Comparison of ENCODE assay signal across 8 cellular contexts in genomic region chr1:7953850-7954609, GRCh38. TPM values are rescaled to one million over a fixed set of nuclear protein-coding genes. Genes with fewer than 3 reads are reported as not detected.
A peak's percentile ranks its signal among the peaks of the same experiment; 100 is the strongest.
DNase-seq lines count a peak whose midpoint lies in the region; ATAC-seq and TF ChIP-seq lines count a peak whose summit lies in the region.

No MANE protein-coding gene starts in this region.

- H3K36me3 ChIP-seq in mesenchymal stem cell (ENCODE audit: control insufficient read depth in 1 of 2, insufficient read depth in 2 of 2, low read depth in 1 of 2, low read length in 2 of 2), result no peaks in the 10 kb centered on the region

- H3K27ac Mint-ChIP-seq in activated CD8-positive, alpha-beta T cell treated with anti-CD3 and anti-CD28 coated beads, Interleukin-2, amount 10 ng/mL, durations not matched to agents 7 days and 5 days, result peak overlapping the region; percentile 98

- H3K9me3 Mint-ChIP-seq in activated CD8-positive, alpha-beta T cell treated with anti-CD3 and anti-CD28 coated beads, Interleukin-2, amount 10 ng/mL, durations not matched to agents 7 days and 5 days (ENCODE audit: insufficient read depth), result no peaks in the 10 kb centered on the region

- no peak overlapping the region for H3K4ac ChIP-seq in mesenchymal stem cell (ENCODE audit: low read depth in 1 of 2, low read length in 2 of 2)

- in situ Hi-C loops in GM18951 (cut with MboI; ENCODE audit: low sequenced_read_pairs, unreplicated experiment), result no loop called here

- no peak overlapping the region for H2AK5ac ChIP-seq in mesenchymal stem cell (ENCODE audit: low read length, severe bottlenecking)

- POLR2A ChIA-PET in activated CD8-positive, alpha-beta T cell treated with anti-CD3 and anti-CD28 coated beads, Interleukin-2, amount 10 ng/mL, durations not matched to agents 7 days and 5 days (lab: Charles Lee), result no interaction called here

- H3K27ac ChIP-seq in mesenchymal stem cell (ENCODE audit: low read length, poor library complexity, severe bottlenecking), result no peak overlapping the region

- H2BK15ac ChIP-seq in mesenchymal stem cell (ENCODE audit: low read depth, poor library complexity, severe bottlenecking), result no peak overlapping the region

- peak overlapping the region; percentile 87 for H3K4me3 Mint-ChIP-seq in activated CD8-positive, alpha-beta T cell treated with anti-CD3 and anti-CD28 coated beads, Interleukin-2, amount 10 ng/mL, durations not matched to agents 7 days and 5 days

- H3K4me2 ChIP-seq in mesenchymal stem cell (ENCODE audit: low read length, poor library complexity, severe bottlenecking), result no peak overlapping the region

- H3K4me1 Mint-ChIP-seq in activated CD8-positive, alpha-beta T cell treated with anti-CD3 and anti-CD28 coated beads, Interleukin-2, amount 10 ng/mL, durations not matched to agents 7 days and 5 days (ENCODE audit: low read depth), result peaks cover 48% of the 10 kb centered on the region

- DNase-seq in AG09309 (ENCODE audit: low read depth) (peak; percentile 52), NCI-H69 (lab: John Stamatoyannopoulos, UW) (peak; percentile 92), mesenchymal stem cell (no peak)
- DNase-seq in activated CD8-positive, alpha-beta T cell treated with anti-CD3 and anti-CD28 coated beads, Interleukin-2, amount 10 ng/mL, durations not matched to agents 7 days and 5 days, result peak; percentile 89
- DNase-seq in effector CD8-positive, alpha-beta T cell (lab: John Stamatoyannopoulos, UW), result peak; percentile 65
- DNase-seq in stimulated activated CD8-positive, alpha-beta memory T cell treated with anti-CD3 and anti-CD28 coated beads, Interleukin-2, amount 100 ng/mL, for 48 hours (ENCODE audit: low read depth in 2 of 2), result peak; percentile 93 to 97

- peaks cover 2% of the 10 kb centered on the region for H3K4me1 ChIP-seq in mesenchymal stem cell (ENCODE audit: control insufficient read depth, insufficient read depth, low read depth, low read length)

- peaks cover 2% of the 10 kb centered on the region for H3K36me3 Mint-ChIP-seq in activated CD8-positive, alpha-beta T cell treated with anti-CD3 and anti-CD28 coated beads, Interleukin-2, amount 10 ng/mL, durations not matched to agents 7 days and 5 days (ENCODE audit: low read depth)

- H2AFZ ChIP-seq in mesenchymal stem cell (ENCODE audit: low read depth, low read length), result no peak overlapping the region

- H3K4me3 ChIP-seq in AG09309 (ENCODE audit: control insufficient read depth, low read depth, low read length) (peak overlapping the region; percentile 53), mesenchymal stem cell (ENCODE audit: insufficient read depth in 1 of 2, low read depth in 1 of 2, low read length in 2 of 2) (peak overlapping the region in 1 of 2 experiments; percentile 82)

- CTCF ChIA-PET in activated CD8-positive, alpha-beta T cell treated with anti-CD3 and anti-CD28 coated beads, Interleukin-2, amount 10 ng/mL, durations not matched to agents 7 days and 5 days (lab: Charles Lee), result no interaction called here

- no peak overlapping the region for H3K23ac ChIP-seq in mesenchymal stem cell (ENCODE audit: low read length in 2 of 2)

- no peaks in the 10 kb centered on the region for H3K9me3 ChIP-seq in mesenchymal stem cell (ENCODE audit: control insufficient read depth, low read length)

- H3K18ac ChIP-seq in mesenchymal stem cell (ENCODE audit: low read depth in 1 of 2, low read length in 2 of 2), result no peak overlapping the region

- peak; percentile 85 for TF ChIP-seq POLR2A in GM18951 (IDR thresholded peaks at IDR 0.05; ENCODE audit: extremely low read depth, insufficient read depth, insufficient read length)

- H4K8ac ChIP-seq in mesenchymal stem cell (ENCODE audit: low read length), result no peak overlapping the region

- H3K27me3 ChIP-seq in mesenchymal stem cell (ENCODE audit: control insufficient read depth in 1 of 2, insufficient read depth in 1 of 2, low read length in 2 of 2), result no peaks in the 10 kb centered on the region

- no peak overlapping the region for H2BK5ac ChIP-seq in mesenchymal stem cell (ENCODE audit: low read depth, low read length, poor library complexity, severe bottlenecking)

- no peak overlapping the region for H3K14ac ChIP-seq in mesenchymal stem cell (ENCODE audit: low read length in 2 of 2)

- H2BK120ac ChIP-seq in mesenchymal stem cell (ENCODE audit: low read depth, low read length), result no peak overlapping the region

- H3K27me3 Mint-ChIP-seq in activated CD8-positive, alpha-beta T cell treated with anti-CD3 and anti-CD28 coated beads, Interleukin-2, amount 10 ng/mL, durations not matched to agents 7 days and 5 days (ENCODE audit: low read depth), result no peaks in the 10 kb centered on the region

- 96% methylated on average over 65 of the region's 65 CpGs for WGBS in mesenchymal stem cell

- H4K91ac ChIP-seq in mesenchymal stem cell (ENCODE audit: low read length), result no peak overlapping the region

- H2BK12ac ChIP-seq in mesenchymal stem cell (ENCODE audit: low read length in 2 of 2), result no peak overlapping the region

- no peaks in the 10 kb centered on the region for H3K79me1 ChIP-seq in mesenchymal stem cell (replicated peaks; ENCODE audit: low read length, poor library complexity, severe bottlenecking)

- ATAC-seq in HG03280 (IDR thresholded peaks at IDR 0.05; ENCODE audit: unreplicated experiment), result peak; percentile 98
- peak; percentile 90 for ATAC-seq in activated CD8-positive, alpha-beta T cell treated with anti-CD3 and anti-CD28 coated beads, Interleukin-2, amount 10 ng/mL, durations not matched to agents 7 days and 5 days

- TF ChIP-seq CTCF in AG09309 (IDR thresholded peaks at IDR 0.05; ENCODE audit: control insufficient read depth, insufficient read depth, low read depth, low read length, missing control alignments), result no peak

- H3K9ac ChIP-seq in mesenchymal stem cell (ENCODE audit: low read length), result peak overlapping the region; percentile 93

RNA-seq across cellular contexts. Expression of gene PARK7, which starts 7.5 kb away (rescaled TPM):
- total RNA-seq in activated CD8-positive, alpha-beta T cell treated with anti-CD3 and anti-CD28 coated beads, Interleukin-2, amount 10 ng/mL, durations not matched to agents 7 days and 5 days, result 100 to 1,000 TPM; 296 to 302 TPM
- 232 TPM for polyA plus RNA-seq in mesenchymal stem cell (2013, experiment 1 of 2)
- polyA plus RNA-seq in mesenchymal stem cell (2013, experiment 2 of 2), result 236 TPM

RNA-seq across cellular contexts. Expression of gene TNFRSF9, which starts 13.4 kb away (rescaled TPM):
- 1 to 10 TPM in 1 of 2 experiments, under 1 TPM in 1; 0.94 to 1.3 TPM for total RNA-seq in activated CD8-positive, alpha-beta T cell treated with anti-CD3 and anti-CD28 coated beads, Interleukin-2, amount 10 ng/mL, durations not matched to agents 7 days and 5 days
- polyA plus RNA-seq in mesenchymal stem cell (2013, experiment 1 of 2), result 0.08 TPM
- polyA plus RNA-seq in mesenchymal stem cell (2013, experiment 2 of 2), result 0.14 TPM
